1 cellular context compared by ENCODE assay signal in genomic region chr4:1366371-1367229, GRCh38.
TF ChIP-seq lines count a peak whose summit lies in the region.

No MANE protein-coding gene starts in this region.

TF ChIP-seq in HepG2, 621 proteins besides CTCF, POLR2A, EP300 and RAD21:
- no peak for TF ChIP-seq ZNF546 (CRISPR knock-in tag; conservative IDR thresholded peaks at IDR 0.05)
- TF ChIP-seq ZNF839 (CRISPR knock-in tag; IDR thresholded peaks at IDR 0.05; ENCODE audit: borderline replicate concordance) = no peak
- TF ChIP-seq, protein P1, sequence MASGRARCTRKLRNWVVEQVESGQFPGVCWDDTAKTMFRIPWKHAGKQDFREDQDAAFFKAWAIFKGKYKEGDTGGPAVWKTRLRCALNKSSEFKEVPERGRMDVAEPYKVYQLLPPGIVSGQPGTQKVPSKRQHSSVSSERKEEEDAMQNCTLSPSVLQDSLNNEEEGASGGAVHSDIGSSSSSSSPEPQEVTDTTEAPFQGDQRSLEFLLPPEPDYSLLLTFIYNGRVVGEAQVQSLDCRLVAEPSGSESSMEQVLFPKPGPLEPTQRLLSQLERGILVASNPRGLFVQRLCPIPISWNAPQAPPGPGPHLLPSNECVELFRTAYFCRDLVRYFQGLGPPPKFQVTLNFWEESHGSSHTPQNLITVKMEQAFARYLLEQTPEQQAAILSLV (CRISPR knock-in tag; IDR thresholded peaks at IDR 0.05; ENCODE audit: borderline replicate concordance) = no peak
- TF ChIP-seq, protein P2, sequence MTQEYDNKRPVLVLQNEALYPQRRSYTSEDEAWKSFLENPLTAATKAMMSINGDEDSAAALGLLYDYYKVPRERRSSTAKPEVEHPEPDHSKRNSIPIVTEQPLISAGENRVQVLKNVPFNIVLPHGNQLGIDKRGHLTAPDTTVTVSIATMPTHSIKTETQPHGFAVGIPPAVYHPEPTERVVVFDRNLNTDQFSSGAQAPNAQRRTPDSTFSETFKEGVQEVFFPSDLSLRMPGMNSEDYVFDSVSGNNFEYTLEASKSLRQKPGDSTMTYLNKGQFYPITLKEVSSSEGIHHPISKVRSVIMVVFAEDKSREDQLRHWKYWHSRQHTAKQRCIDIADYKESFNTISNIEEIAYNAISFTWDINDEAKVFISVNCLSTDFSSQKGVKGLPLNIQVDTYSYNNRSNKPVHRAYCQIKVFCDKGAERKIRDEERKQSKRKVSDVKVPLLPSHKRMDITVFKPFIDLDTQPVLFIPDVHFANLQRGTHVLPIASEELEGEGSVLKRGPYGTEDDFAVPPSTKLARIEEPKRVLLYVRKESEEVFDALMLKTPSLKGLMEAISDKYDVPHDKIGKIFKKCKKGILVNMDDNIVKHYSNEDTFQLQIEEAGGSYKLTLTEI (CRISPR knock-in tag; conservative IDR thresholded peaks at IDR 0.05) = no peak
- TF ChIP-seq LCORL (IDR thresholded peaks at IDR 0.05) = no peak
- TF ChIP-seq LCORL (CRISPR knock-in tag; IDR thresholded peaks at IDR 0.05) = no peak
